In genomic region chr3:52176951-52177700, GRCh38 we compare ENCODE assay signal across 1 cellular context.
TF ChIP-seq lines count a peak whose summit lies in the region.

No MANE protein-coding gene starts in this region.

TF ChIP-seq in HepG2, 621 proteins besides CTCF, POLR2A, EP300 and RAD21 (continued from another document and continues in another):
- TF ChIP-seq ZNF577 (CRISPR knock-in tag; IDR thresholded peaks at IDR 0.05; ENCODE audit: borderline replicate concordance, low read depth) (no peak), EEA1 (CRISPR knock-in tag; IDR thresholded peaks at IDR 0.05; ENCODE audit: borderline replicate concordance) (no peak), ZNF468 (CRISPR knock-in tag; IDR thresholded peaks at IDR 0.05) (no peak), RCOR2 (CRISPR knock-in tag; IDR thresholded peaks at IDR 0.05) (0 out of 2 replicates have a peak, but pooled peaks have one; percentile 14), ZNF430 (CRISPR knock-in tag; IDR thresholded peaks at IDR 0.05) (no peak), ZFP36L1 (CRISPR knock-in tag; IDR thresholded peaks at IDR 0.05) (no peak), ZNF7 (CRISPR knock-in tag; IDR thresholded peaks at IDR 0.05) (no peak), HES4 (CRISPR knock-in tag; IDR thresholded peaks at IDR 0.05; ENCODE audit: borderline replicate concordance) (no peak), ZKSCAN5 (CRISPR knock-in tag; IDR thresholded peaks at IDR 0.05) (no peak), SIX1 (CRISPR knock-in tag; IDR thresholded peaks at IDR 0.05; ENCODE audit: borderline replicate concordance) (no peak), MAX (IDR thresholded peaks at IDR 0.05) (peak; percentile 47; the same call in 1 of the 2 replicates), ZNF558 (CRISPR knock-in tag; IDR thresholded peaks at IDR 0.05; ENCODE audit: borderline replicate concordance) (no peak), ARNT2 (CRISPR knock-in tag; IDR thresholded peaks at IDR 0.05; ENCODE audit: low read depth) (peak; percentile 74), SIN3B (IDR thresholded peaks at IDR 0.05; ENCODE audit: low read length) (no peak), MTA1 (CRISPR knock-in tag; IDR thresholded peaks at IDR 0.05; ENCODE audit: borderline replicate concordance) (peak; percentile 99), ZNF24 (IDR thresholded peaks at IDR 0.05) (no peak), KLF11 (CRISPR knock-in tag; IDR thresholded peaks at IDR 0.05) (no peak), THAP9 (CRISPR knock-in tag; IDR thresholded peaks at IDR 0.05; ENCODE audit: borderline replicate concordance) (peak; percentile 39; the same call in 1 of the 2 replicates), KLF9 (CRISPR knock-in tag; IDR thresholded peaks at IDR 0.05; ENCODE audit: low read depth) (no peak), ZNF879 (CRISPR knock-in tag; IDR thresholded peaks at IDR 0.05) (no peak), SKI (IDR thresholded peaks at IDR 0.05; ENCODE audit: partially characterized antibody) (peak; percentile 53), ZNF414 (CRISPR knock-in tag; IDR thresholded peaks at IDR 0.05) (no peak), TFE3 (CRISPR knock-in tag; IDR thresholded peaks at IDR 0.05) (0 out of 2 replicates have a peak, but pooled peaks have one; percentile 20), MEIS1 (CRISPR knock-in tag; IDR thresholded peaks at IDR 0.05; ENCODE audit: borderline replicate concordance) (peak; percentile 82), ZNF740 (CRISPR knock-in tag; IDR thresholded peaks at IDR 0.05) (no peak), ZNF646 (CRISPR knock-in tag; IDR thresholded peaks at IDR 0.05) (no peak), ZNF350 (CRISPR knock-in tag; IDR thresholded peaks at IDR 0.05; ENCODE audit: borderline replicate concordance, low read depth) (peak; percentile 91; the same call in 1 of the 2 replicates), ZNF432 (CRISPR knock-in tag; IDR thresholded peaks at IDR 0.05; ENCODE audit: borderline replicate concordance) (no peak), MBD4 (IDR thresholded peaks at IDR 0.05; ENCODE audit: borderline replicate concordance, low read length) (no peak), ZNF674 (CRISPR knock-in tag; IDR thresholded peaks at IDR 0.05; ENCODE audit: low read depth) (no peak; the same call in 1 of the 2 replicates), MXD1 (CRISPR knock-in tag; IDR thresholded peaks at IDR 0.05) (no peak), BATF2 (CRISPR knock-in tag; IDR thresholded peaks at IDR 0.05) (no peak), MBNL3 (CRISPR knock-in tag; conservative IDR thresholded peaks at IDR 0.05) (no peak), ZNF251 (CRISPR knock-in tag; IDR thresholded peaks at IDR 0.05) (no peak), ZNF382 (CRISPR knock-in tag; IDR thresholded peaks at IDR 0.05; ENCODE audit: borderline replicate concordance) (no peak), ZBTB3 (CRISPR knock-in tag; IDR thresholded peaks at IDR 0.05; ENCODE audit: borderline replicate concordance, low read depth) (no peak), AKNA (CRISPR knock-in tag; IDR thresholded peaks at IDR 0.05; ENCODE audit: borderline replicate concordance) (no peak), ESRRA (CRISPR knock-in tag; IDR thresholded peaks at IDR 0.05; ENCODE audit: low read depth) (peak; percentile 90), SMYD3 (CRISPR knock-in tag; IDR thresholded peaks at IDR 0.05) (no peak), ZSCAN21 (CRISPR knock-in tag; IDR thresholded peaks at IDR 0.05; ENCODE audit: borderline replicate concordance) (no peak), ZNF160 (CRISPR knock-in tag; IDR thresholded peaks at IDR 0.05) (no peak), ZBTB33 (CRISPR knock-in tag; IDR thresholded peaks at IDR 0.05) (no peak), YEATS4 (CRISPR knock-in tag; IDR thresholded peaks at IDR 0.05; ENCODE audit: borderline replicate concordance) (peak; percentile 69), XRCC5 (optimal IDR thresholded peaks at IDR 0.05; ENCODE audit: low read length) (no peak), PHF21A (CRISPR knock-in tag; IDR thresholded peaks at IDR 0.05) (peak; percentile 79)
